In genomic region chr12:106871477-106871876, GRCh38 we compare ENCODE assay signal across 15 cellular contexts.
A peak's percentile ranks its signal among the peaks of the same experiment; 100 is the strongest.
DNase-seq lines count a peak whose midpoint lies in the region; TF ChIP-seq lines count a peak whose summit lies in the region.
"Had no signal": no experiment of that assay in that cellular context is flagged by ENCODE, and none has a peak within 500 bp of the region (broad histone marks: within the 10 kb centered on the region; RNA-seq: fewer than 3 reads in every experiment).

No MANE protein-coding gene starts in this region.

- no peaks in the 10 kb centered on the region for H3K27me3 ChIP-seq in A673 (replicated peaks; ENCODE audit: insufficient read depth, low read depth, low read length, poor library complexity)
- H3K27me3 ChIP-seq: BLaER1 treated with 17β-estradiol and CSF1 and Interleukin-3, amounts not matched to agents 10 nM and 100 nM had no signal

- H3K27ac ChIP-seq in A673 (ENCODE audit: low read depth, low read length, poor library complexity, severe bottlenecking): no peak overlapping the region
- H3K27ac ChIP-seq: BLaER1 treated with 17β-estradiol and CSF1 and Interleukin-3, amounts not matched to agents 10 nM and 100 nM had no signal

- CTCF ChIA-PET in A673 (lab: Charles Lee): no interaction called here

- peaks cover 4% of the 10 kb centered on the region for H3K4me1 ChIP-seq in A673 (ENCODE audit: insufficient read depth, low read length, poor library complexity, severe bottlenecking)

- DNase-seq in EL: peak; percentile 60
- peak; percentile 9 for DNase-seq in NCI-H226
- DNase-seq in choroid plexus epithelial cell (ENCODE audit: low read depth): peak; percentile 29
- DNase-seq in myocyte (ENCODE audit: low read depth): peak; percentile 43
- no peak for DNase-seq in islet precursor cell
- no peak for DNase-seq in A673 (ENCODE audit: low spot score)
- DNase-seq in middle frontal gyrus (ENCODE audit: extremely low spot score, low spot score): no peak
- DNase-seq in T1000 (lab: John Stamatoyannopoulos, UW): no peak
- DNase-seq: activated CD8-positive, alpha-beta memory T cell treated with anti-CD3 and anti-CD28 coated beads for 24 hours; caudate nucleus; effector CD8-positive, alpha-beta T cell; NCI-H1105; small intestine had no signal

- intact Hi-C loops in A673 (cut with micrococcal nuclease; ENCODE audit: unreplicated experiment): no loop called here

- BruUV-seq in A673 (replicated peaks; lab: Mats Ljungman, UMichigan): no TSS peak

- POLR2A ChIA-PET in A673 (lab: Charles Lee; ENCODE audit: low non-redundant PET): no interaction called here

- no peaks in the 10 kb centered on the region for H3K9me3 ChIP-seq in A673 (ENCODE audit: low read depth, low read length, poor library complexity, severe bottlenecking)
- H3K9me3 ChIP-seq: BLaER1 treated with 17β-estradiol and CSF1 and Interleukin-3, amounts not matched to agents 10 nM and 100 nM had no signal

- H3K4me3 ChIP-seq in choroid plexus epithelial cell (ENCODE audit: low read depth, low read length) (no peak overlapping the region), A673 (ENCODE audit: low read depth, low read length, poor library complexity, severe bottlenecking) (no peak overlapping the region)
- H3K4me3 ChIP-seq: BLaER1 treated with 17β-estradiol and CSF1 and Interleukin-3, amounts not matched to agents 10 nM and 100 nM; lung had no signal

- no peak for TF ChIP-seq CTCF in choroid plexus epithelial cell (conservative IDR thresholded peaks at IDR 0.05; ENCODE audit: low read depth, low read length)
- no peak for TF ChIP-seq CTCF in A673 (conservative IDR thresholded peaks at IDR 0.05; ENCODE audit: low read depth, low read length)

- no peaks in the 10 kb centered on the region for H3K36me3 ChIP-seq in A673 (ENCODE audit: insufficient read depth, low read length, poor library complexity, severe bottlenecking)

Comparison
In these comparisons a context has a peak if more than half of its experiments do, and no peak if none do; other contexts are left out.
1. DNase-seq: peak in EL (single experiment), NCI-H226 (single experiment), choroid plexus epithelial cell (single experiment) and myocyte (single experiment); none in islet precursor cell (single experiment), A673 (single experiment), middle frontal gyrus (single experiment) and T1000 (single experiment).